16 cellular contexts compared by ENCODE assay signal in the genomic region with DNA sequence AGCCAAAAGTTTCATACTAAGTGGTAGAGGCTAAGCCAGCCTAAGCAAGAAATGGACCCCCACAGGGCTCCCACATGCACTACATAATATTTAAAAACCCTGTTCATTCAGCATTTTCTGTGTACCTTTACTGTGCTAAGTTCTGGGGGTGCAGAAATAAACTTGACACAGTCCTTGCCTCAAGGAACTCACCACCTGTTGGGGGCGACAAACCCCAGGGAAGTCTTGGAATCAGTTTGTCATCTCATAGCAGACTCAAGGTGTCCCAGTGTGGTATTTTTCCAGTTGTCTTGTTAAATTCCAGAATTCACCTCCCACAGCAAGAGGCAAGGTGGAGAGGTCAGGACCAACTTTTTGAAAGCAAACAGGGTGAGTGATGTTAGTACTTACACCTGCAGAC. TPM values are rescaled to one million over a fixed set of nuclear protein-coding genes. Genes with fewer than 3 reads are reported as not detected.
DNase-seq lines count a peak whose midpoint lies in the region; ATAC-seq, FAIRE-seq and TF ChIP-seq lines count a peak whose summit lies in the region.
"Had no signal": no experiment of that assay in that cellular context is flagged by ENCODE, and none has a peak within 500 bp of the region (broad histone marks: within the 10 kb centered on the region; RNA-seq: fewer than 3 reads in every experiment).

No MANE protein-coding gene starts in this region.

- ATAC-seq in activated CD8-positive, alpha-beta T cell treated with anti-CD3 and anti-CD28 coated beads for 36 hours: no peak
- no peak for ATAC-seq in activated CD8-positive, alpha-beta T cell treated with anti-CD3 and anti-CD28 coated beads, Interleukin-2, amount 10 ng/mL, durations not matched to agents 7 days and 5 days
- no peak for ATAC-seq in left lung
- ATAC-seq in GM19324 (IDR thresholded peaks at IDR 0.05; ENCODE audit: low FRiP score, unreplicated experiment): no peak

- no peak overlapping the region for H2BK20ac ChIP-seq in H1 (ENCODE audit: low read length)

- no peaks in the 10 kb centered on the region for H3K4me1 ChIP-seq in MM.1S (ENCODE audit: low read length)
- no peaks in the 10 kb centered on the region for H3K4me1 ChIP-seq in H1 (replicated peaks in 1 of 4; ENCODE audit: control insufficient read depth in 3 of 4, insufficient read depth in 4 of 4, low read length in 3 of 4)
- no peaks in the 10 kb centered on the region for H3K4me1 ChIP-seq in left lung
- H3K4me1 ChIP-seq: SJCRH30 had no signal

- H3K4me2 ChIP-seq in MM.1S (ENCODE audit: low read depth, low read length): no peak overlapping the region
- no peak overlapping the region for H3K4me2 ChIP-seq in H1 (ENCODE audit: insufficient read depth in 1 of 2, low read depth in 2 of 2, low read length in 2 of 2)

- no peak overlapping the region for H4K5ac ChIP-seq in H1 (ENCODE audit: insufficient read length, low read depth, low read length)

- H3K4me1 Mint-ChIP-seq in activated CD8-positive, alpha-beta T cell treated with anti-CD3 and anti-CD28 coated beads for 36 hours (ENCODE audit: low read depth): no peaks in the 10 kb centered on the region
- H3K4me1 Mint-ChIP-seq in activated CD8-positive, alpha-beta T cell treated with anti-CD3 and anti-CD28 coated beads, Interleukin-2, amount 10 ng/mL, durations not matched to agents 7 days and 5 days (ENCODE audit: low read depth): no peaks in the 10 kb centered on the region

- no peak overlapping the region for H2BK15ac ChIP-seq in H1 (ENCODE audit: low read length)

- TF ChIP-seq CTCF in activated CD8-positive, alpha-beta T cell treated with anti-CD3 and anti-CD28 coated beads for 36 hours (IDR thresholded peaks at IDR 0.05): no peak
- TF ChIP-seq CTCF in MM.1S (IDR thresholded peaks at IDR 0.05; ENCODE audit: low read length): peak; percentile 16
- peak; percentile 31 to 51 (median 40); a peak in 3 of 4 replicates for TF ChIP-seq CTCF in H1 (IDR thresholded peaks at IDR 0.05; ENCODE audit: control extremely low read depth in 1 of 3, insufficient read depth in 1 of 3, low read depth in 1 of 3, low read length in 3 of 3)
- no peak for TF ChIP-seq CTCF in left lung (IDR thresholded peaks at IDR 0.05)

- H3K4me3 Mint-ChIP-seq in activated CD8-positive, alpha-beta T cell treated with anti-CD3 and anti-CD28 coated beads for 36 hours: no peak overlapping the region
- no peak overlapping the region for H3K4me3 Mint-ChIP-seq in activated CD8-positive, alpha-beta T cell treated with anti-CD3 and anti-CD28 coated beads, Interleukin-2, amount 10 ng/mL, durations not matched to agents 7 days and 5 days
- H3K4me3 Mint-ChIP-seq: HFFc6 had no signal

- 86% methylated on average over 1 of the region's 1 CpG; no CpG with 5 or more reads in 1 of the 2 experiments for WGBS in H1 (ENCODE audit: extremely low coverage in 1 of 2, insufficient coverage in 1 of 2, insufficient read length in 1 of 2, insufficient replicate concordance in 2 of 2, low coverage in 1 of 2, low lambda C conversion rate in 2 of 2, missing lambda C conversion rate in 1 of 2), 2 experiments

- no peak overlapping the region for H4K8ac ChIP-seq in H1 (ENCODE audit: extremely low read depth, insufficient read depth, low read length)

- CTCF ChIA-PET in activated CD8-positive, alpha-beta T cell treated with anti-CD3 and anti-CD28 coated beads for 36 hours (lab: Charles Lee): no interaction called here
- CTCF ChIA-PET in activated CD8-positive, alpha-beta T cell treated with anti-CD3 and anti-CD28 coated beads, Interleukin-2, amount 10 ng/mL, durations not matched to agents 7 days and 5 days (lab: Charles Lee): no interaction called here
- CTCF ChIA-PET in H1 (lab: Charles Lee; ENCODE audit: partially characterized antibody): interaction anchor here (1.1 to 1.3 kb wide), 2 partner anchors 8 to 31 kb away, joined by 3 read pairs; no protein-coding TSS in a partner anchor

- no peaks in the 10 kb centered on the region for H3K9me2 ChIP-seq in MM.1S (replicated peaks; ENCODE audit: insufficient read depth, low read length)

- H3K36me3 ChIP-seq in MM.1S (replicated peaks; ENCODE audit: insufficient read depth, low read length) (no peaks in the 10 kb centered on the region), H1 (ENCODE audit: control insufficient read depth in 2 of 4, insufficient read depth in 4 of 4, low read length in 3 of 4) (no peaks in the 10 kb centered on the region), left lung (peaks cover 0 to 46% of the 10 kb centered on the region in 2 donors)
- H3K36me3 ChIP-seq: MG63, SJCRH30 had no signal

- no peak overlapping the region for H2AFZ ChIP-seq in MM.1S (ENCODE audit: low read length)
- H2AFZ ChIP-seq in H1 (ENCODE audit: low read length): no peak overlapping the region

- H4K20me1 ChIP-seq in MM.1S (ENCODE audit: insufficient read depth, low read length) (no peaks in the 10 kb centered on the region), H1 (replicated peaks in 1 of 2; ENCODE audit: control insufficient read depth in 1 of 2, insufficient read depth in 2 of 2, low read length in 2 of 2) (no peaks in the 10 kb centered on the region)

- no peak overlapping the region for H4K91ac ChIP-seq in H1 (replicated peaks; ENCODE audit: insufficient read length, low read length)

- POLR2A ChIA-PET in activated CD8-positive, alpha-beta T cell treated with anti-CD3 and anti-CD28 coated beads for 36 hours (lab: Charles Lee): interaction anchor here (0.5 kb wide), 1 partner anchor 504 kb away, joined by 3 read pairs; no protein-coding TSS in a partner anchor
- POLR2A ChIA-PET in activated CD8-positive, alpha-beta T cell treated with anti-CD3 and anti-CD28 coated beads, Interleukin-2, amount 10 ng/mL, durations not matched to agents 7 days and 5 days (lab: Charles Lee): no interaction called here
- POLR2A ChIA-PET in H1 (lab: Charles Lee; ENCODE audit: partially characterized antibody): no interaction called here

- no peak overlapping the region for H2BK120ac ChIP-seq in H1 (replicated peaks; ENCODE audit: low read depth, low read length)

- peaks cover 27% of the 10 kb centered on the region for H3K36me3 Mint-ChIP-seq in activated CD8-positive, alpha-beta T cell treated with anti-CD3 and anti-CD28 coated beads for 36 hours (ENCODE audit: low read depth)
- H3K36me3 Mint-ChIP-seq in activated CD8-positive, alpha-beta T cell treated with anti-CD3 and anti-CD28 coated beads, Interleukin-2, amount 10 ng/mL, durations not matched to agents 7 days and 5 days (ENCODE audit: low read depth): peaks cover 20% of the 10 kb centered on the region

- H3K4ac ChIP-seq in H1 (replicated peaks; ENCODE audit: insufficient read length, low read depth, low read length): no peak overlapping the region

- H2AK5ac ChIP-seq in H1 (ENCODE audit: low read depth, low read length): no peak overlapping the region

- H3K9ac ChIP-seq in MM.1S (ENCODE audit: low read length): no peak overlapping the region
- H3K9ac ChIP-seq in H1 (replicated peaks in 1 of 4; ENCODE audit: extremely low read depth in 1 of 4, low read depth in 3 of 4, low read length in 3 of 4): no peak overlapping the region

- H3K18ac ChIP-seq in H1 (ENCODE audit: extremely low read depth, low read length): no peak overlapping the region

- H2BK5ac ChIP-seq in H1 (ENCODE audit: low read depth, low read length): no peak overlapping the region

- TF ChIP-seq POLR2A in H1 (IDR thresholded peaks at IDR 0.05; ENCODE audit: control extremely low read depth in 1 of 2, low read depth in 2 of 2, low read length in 2 of 2): no peak

- H3K4me3 ChIP-seq in MM.1S (ENCODE audit: low read length): no peak overlapping the region
- no peak overlapping the region for H3K4me3 ChIP-seq in H1 (ENCODE audit: extremely low read depth in 1 of 4, insufficient read depth in 2 of 4, low read depth in 3 of 4, low read length in 4 of 4)
- no peak overlapping the region for H3K4me3 ChIP-seq in left lung
- H3K4me3 ChIP-seq: MG63, SJCRH30 had no signal

- no peak overlapping the region for H3K14ac ChIP-seq in H1 (ENCODE audit: insufficient read length)

- H3K79me2 ChIP-seq in MM.1S (ENCODE audit: low read length): no peaks in the 10 kb centered on the region
- H3K79me2 ChIP-seq in H1 (ENCODE audit: control insufficient read depth in 1 of 2, insufficient read depth in 2 of 2, low read length in 2 of 2): no peaks in the 10 kb centered on the region

- no peaks in the 10 kb centered on the region for H3K79me1 ChIP-seq in H1 (ENCODE audit: low read depth, low read length)

- intact Hi-C loops in activated CD8-positive, alpha-beta T cell treated with anti-CD3 and anti-CD28 coated beads for 36 hours (cut with micrococcal nuclease): no loop called here
- intact Hi-C loops in left lung (cut with DNase I): no loop called here

- no peak for TF ChIP-seq EP300 in H1 (IDR thresholded peaks at IDR 0.05; ENCODE audit: borderline replicate concordance in 1 of 2, low read depth in 2 of 2, low read length in 2 of 2)

- TF ChIP-seq RAD21 in H1 (IDR thresholded peaks at IDR 0.05 in 1 of 2, conservative IDR thresholded peaks at IDR 0.05 in 1 of 2; ENCODE audit: low read depth in 2 of 2, low read length in 2 of 2): peak; percentile 40

- no peaks in the 10 kb centered on the region for H3F3A ChIP-seq in MM.1S (ENCODE audit: insufficient read depth, low read length)

- H3K56ac ChIP-seq in H1 (replicated peaks; ENCODE audit: insufficient read length, low read depth, low read length): no peak overlapping the region

- no peaks in the 10 kb centered on the region for H3K27me3 ChIP-seq in MM.1S (replicated peaks; ENCODE audit: insufficient read depth, low read length)
- H3K27me3 ChIP-seq in H1 (replicated peaks in 1 of 4; ENCODE audit: control insufficient read depth in 3 of 4, extremely low read depth in 1 of 4, insufficient read depth in 3 of 4, low read length in 3 of 4): no peaks in the 10 kb centered on the region
- no peaks in the 10 kb centered on the region for H3K27me3 ChIP-seq in left lung
- H3K27me3 ChIP-seq: MG63, SJCRH30 had no signal

- H3K27ac Mint-ChIP-seq in activated CD8-positive, alpha-beta T cell treated with anti-CD3 and anti-CD28 coated beads for 36 hours: no peak overlapping the region
- no peak overlapping the region for H3K27ac Mint-ChIP-seq in activated CD8-positive, alpha-beta T cell treated with anti-CD3 and anti-CD28 coated beads, Interleukin-2, amount 10 ng/mL, durations not matched to agents 7 days and 5 days
- H3K27ac Mint-ChIP-seq: HFFc6 had no signal

- DNase-seq in activated CD8-positive, alpha-beta T cell treated with anti-CD3 and anti-CD28 coated beads for 36 hours: peak; percentile 5
- no peak for DNase-seq in activated CD8-positive, alpha-beta T cell treated with anti-CD3 and anti-CD28 coated beads, Interleukin-2, amount 10 ng/mL, durations not matched to agents 7 days and 5 days
- DNase-seq in MM.1S (no peak), H1 (ENCODE audit: low read depth in 1 of 2, low spot score in 2 of 2) (peak in 1 of 2 experiments; percentile 49), NCI-H526 (lab: John Stamatoyannopoulos, UW) (no peak), left lung (no peak)
- DNase-seq in stimulated activated CD8-positive, alpha-beta memory T cell treated with anti-CD3 and anti-CD28 coated beads, Interleukin-4, amount 100 ng/mL, for 48 hours: peak; percentile 23
- DNase-seq: COR-L47, HFFc6, MG63, NCI-H1105, NCI-H1694, NCI-H524, SJCRH30, SW 1271 had no signal

- no peak overlapping the region for H3K27ac ChIP-seq in MM.1S (ENCODE audit: low read length)
- no peak overlapping the region for H3K27ac ChIP-seq in H1 (ENCODE audit: low read depth, low read length)
- H3K27ac ChIP-seq in left lung: no peak overlapping the region
- H3K27ac ChIP-seq: SJCRH30 had no signal

- H3K9me3 Mint-ChIP-seq in activated CD8-positive, alpha-beta T cell treated with anti-CD3 and anti-CD28 coated beads for 36 hours: no peaks in the 10 kb centered on the region
- H3K9me3 Mint-ChIP-seq in activated CD8-positive, alpha-beta T cell treated with anti-CD3 and anti-CD28 coated beads, Interleukin-2, amount 10 ng/mL, durations not matched to agents 7 days and 5 days (ENCODE audit: insufficient read depth): no peaks in the 10 kb centered on the region
- H3K9me3 Mint-ChIP-seq: HFFc6 had no signal

- no peaks in the 10 kb centered on the region for H3K23me2 ChIP-seq in H1 (ENCODE audit: low read depth, low read length)

- H3K9me3 ChIP-seq in MM.1S (replicated peaks; ENCODE audit: insufficient read depth, low read length): no peaks in the 10 kb centered on the region
- no peaks in the 10 kb centered on the region for H3K9me3 ChIP-seq in H1 (ENCODE audit: insufficient read depth in 2 of 2, low read depth in 1 of 2, low read length in 1 of 2)
- H3K9me3 ChIP-seq in left lung: no peaks in the 10 kb centered on the region
- H3K9me3 ChIP-seq: MG63, SJCRH30 had no signal

- H2BK12ac ChIP-seq in H1 (ENCODE audit: low read depth, low read length): no peak overlapping the region

- FAIRE-seq in H1 (lab: Jason Lieb, UNC): no peak

- no peak overlapping the region for H3K23ac ChIP-seq in H1 (ENCODE audit: insufficient read length)

- H3K27me3 Mint-ChIP-seq in activated CD8-positive, alpha-beta T cell treated with anti-CD3 and anti-CD28 coated beads for 36 hours: no peaks in the 10 kb centered on the region
- no peaks in the 10 kb centered on the region for H3K27me3 Mint-ChIP-seq in activated CD8-positive, alpha-beta T cell treated with anti-CD3 and anti-CD28 coated beads, Interleukin-2, amount 10 ng/mL, durations not matched to agents 7 days and 5 days (ENCODE audit: low read depth)

RNA-seq across cellular contexts. Expression of a gene that starts 43.1 kb away (rescaled TPM):
- total RNA-seq in activated CD8-positive, alpha-beta T cell treated with anti-CD3 and anti-CD28 coated beads for 36 hours: 1 to 10 TPM; 6.5 to 9.2 TPM
- 10 to 100 TPM; 10.5 to 11.4 TPM for total RNA-seq in activated CD8-positive, alpha-beta T cell treated with anti-CD3 and anti-CD28 coated beads, Interleukin-2, amount 10 ng/mL, durations not matched to agents 7 days and 5 days
- 2.0 and 2.2 TPM in 2 replicates for total RNA-seq in H1 (2021; fragmentation: NEBNext Ultra II Directional; extraction: Animal tissue kit (Norgen Biotek cat#: 25700))
- polyA plus RNA-seq in H1 (2011; rRNA removed): 1.1 and 1.2 TPM in 2 replicates
- polyA plus RNA-seq in H1 (2011; cell fraction: cytosol; rRNA removed): 1.3 TPM
- 0.63 TPM for polyA plus RNA-seq in H1 (2011; cell fraction: nucleus; rRNA removed)
- polyA plus RNA-seq in H1 (2012, experiment 1 of 2): 1.5 to 2.4 TPM (median 1.7 TPM) in 4 replicates
- polyA plus RNA-seq in H1 (2012, experiment 2 of 2): 0.34 TPM
- 2.6 TPM for polyA plus RNA-seq in H1 (2013, experiment 1 of 2)
- 2.9 TPM for polyA plus RNA-seq in H1 (2013, experiment 2 of 2)
- polyA minus RNA-seq in H1 (2011; rRNA and poly(A)+ RNA removed): 2.0 and 2.8 TPM in 2 replicates
- polyA minus RNA-seq in H1 (2011; cell fraction: cytosol; rRNA and poly(A)+ RNA removed): not detected
- 1.2 TPM for polyA minus RNA-seq in H1 (2011; cell fraction: nucleus; rRNA and poly(A)+ RNA removed)
- total RNA-seq in left lung: 10 to 100 TPM; 18.4 TPM

RNA-seq across cellular contexts. Expression of a gene that starts 43.4 kb away (rescaled TPM):
- total RNA-seq in activated CD8-positive, alpha-beta T cell treated with anti-CD3 and anti-CD28 coated beads for 36 hours: 10 to 100 TPM; 44.4 to 47.0 TPM
- 10 to 100 TPM; 28.1 to 30.4 TPM for total RNA-seq in activated CD8-positive, alpha-beta T cell treated with anti-CD3 and anti-CD28 coated beads, Interleukin-2, amount 10 ng/mL, durations not matched to agents 7 days and 5 days
- total RNA-seq in H1 (2021; fragmentation: NEBNext Ultra II Directional; extraction: Animal tissue kit (Norgen Biotek cat#: 25700)): 46.6 and 49.9 TPM in 2 replicates
- 37.5 and 79.9 TPM in 2 replicates for polyA plus RNA-seq in H1 (2011; rRNA removed)
- polyA plus RNA-seq in H1 (2011; cell fraction: cytosol; rRNA removed): 71.3 TPM
- polyA plus RNA-seq in H1 (2011; cell fraction: nucleus; rRNA removed): 11.0 TPM
- 51.9 to 59.4 TPM (median 53.8 TPM) in 4 replicates for polyA plus RNA-seq in H1 (2012, experiment 1 of 2)
- 8.3 TPM for polyA plus RNA-seq in H1 (2012, experiment 2 of 2)
- 30.3 TPM for polyA plus RNA-seq in H1 (2013, experiment 1 of 2)
- 30.1 TPM for polyA plus RNA-seq in H1 (2013, experiment 2 of 2)
- polyA minus RNA-seq in H1 (2011; rRNA and poly(A)+ RNA removed): 24.7 and 25.1 TPM in 2 replicates
- polyA minus RNA-seq in H1 (2011; cell fraction: cytosol; rRNA and poly(A)+ RNA removed): 14.6 TPM
- 10.7 TPM for polyA minus RNA-seq in H1 (2011; cell fraction: nucleus; rRNA and poly(A)+ RNA removed)
- total RNA-seq in left lung: 10 to 100 TPM; 44.8 to 45.5 TPM

Comparison
In these comparisons a context has a peak if more than half of its experiments do, and no peak if none do; other contexts are left out.
1. DNase-seq: peak in activated CD8-positive, alpha-beta T cell treated with anti-CD3 and anti-CD28 coated beads for 36 hours (single experiment) and stimulated activated CD8-positive, alpha-beta memory T cell treated with anti-CD3 and anti-CD28 coated beads, Interleukin-4, amount 100 ng/mL, for 48 hours (single experiment); none in activated CD8-positive, alpha-beta T cell treated with anti-CD3 and anti-CD28 coated beads, Interleukin-2, amount 10 ng/mL, durations not matched to agents 7 days and 5 days (single experiment), MM.1S (single experiment), NCI-H526 (0 of 2) and left lung (0 of 2).
2. CTCF ChIP-seq: peak in MM.1S (single experiment) and H1 (3 of 3); none in activated CD8-positive, alpha-beta T cell treated with anti-CD3 and anti-CD28 coated beads for 36 hours (single experiment) and left lung (0 of 2).